Comparison of ENCODE assay signal across 2 cellular contexts in genomic region chr20:62381202-62381797, GRCh38.
TF ChIP-seq lines count a peak whose summit lies in the region.

No MANE protein-coding gene starts in this region.

TF ChIP-seq in SK-N-SH treated with all-trans-retinoic acid at 6 μM for 48 hours, 23 proteins besides CTCF, POLR2A, EP300 and RAD21 (continued from another document):
- TF ChIP-seq PATZ1 (CRISPR knock-in tag; IDR thresholded peaks at IDR 0.05; ENCODE audit: borderline replicate concordance) (no peak), GLIS3 (CRISPR knock-in tag; IDR thresholded peaks at IDR 0.05) (no peak), PPARA (CRISPR knock-in tag; IDR thresholded peaks at IDR 0.05; ENCODE audit: borderline replicate concordance) (no peak), ZNF8 (CRISPR knock-in tag; IDR thresholded peaks at IDR 0.05) (no peak), BACH2 (CRISPR knock-in tag; IDR thresholded peaks at IDR 0.05; ENCODE audit: borderline replicate concordance) (no peak), ZFP30 (CRISPR knock-in tag; IDR thresholded peaks at IDR 0.05) (no peak), CREB5 (CRISPR knock-in tag; IDR thresholded peaks at IDR 0.05; ENCODE audit: low read depth) (no peak), TSHZ2 (CRISPR knock-in tag; IDR thresholded peaks at IDR 0.05) (no peak), CSRNP3 (CRISPR knock-in tag; IDR thresholded peaks at IDR 0.05) (no peak), ZNF70 (CRISPR knock-in tag; IDR thresholded peaks at IDR 0.05) (no peak), ISL1 (CRISPR knock-in tag; IDR thresholded peaks at IDR 0.05) (no peak), TCF4 (CRISPR knock-in tag; IDR thresholded peaks at IDR 0.05; ENCODE audit: borderline replicate concordance) (no peak), ZFP3 (CRISPR knock-in tag; IDR thresholded peaks at IDR 0.05) (no peak), ARNTL (CRISPR knock-in tag; IDR thresholded peaks at IDR 0.05; ENCODE audit: borderline replicate concordance, low read depth) (no peak), ESRRG (CRISPR knock-in tag; IDR thresholded peaks at IDR 0.05) (no peak)

TF ChIP-seq in SK-N-SH, 30 proteins besides CTCF, POLR2A, EP300 and RAD21 (continued from another document):
- TF ChIP-seq MXI1 (IDR thresholded peaks at IDR 0.05; ENCODE audit: low read depth, low read length) (no peak), PBX3 (IDR thresholded peaks at IDR 0.05) (no peak), FOXJ3 (CRISPR knock-in tag; IDR thresholded peaks at IDR 0.05) (no peak), FOSL2 (IDR thresholded peaks at IDR 0.05; ENCODE audit: borderline replicate concordance, low read depth) (no peak), ELF1 (IDR thresholded peaks at IDR 0.05) (no peak), SIN3A (IDR thresholded peaks at IDR 0.05; ENCODE audit: borderline replicate concordance, low read depth, low read length) (no peak), EZH2phosphoT487 (IDR thresholded peaks at IDR 0.05; ENCODE audit: borderline replicate concordance, low read depth) (no peak), ZBTB33 (IDR thresholded peaks at IDR 0.05; ENCODE audit: borderline replicate concordance, low read depth) (no peak), NRF1 (IDR thresholded peaks at IDR 0.05; ENCODE audit: low read depth, low read length) (no peak), FOXM1 (IDR thresholded peaks at IDR 0.05; ENCODE audit: low read depth) (no peak), TAF1 (IDR thresholded peaks at IDR 0.05; ENCODE audit: borderline replicate concordance, low read depth, low read length) (no peak), IRF3 (IDR thresholded peaks at IDR 0.05; ENCODE audit: low read depth, low read length) (no peak), MAX (IDR thresholded peaks at IDR 0.05; ENCODE audit: low read depth) (no peak), USF1 (IDR thresholded peaks at IDR 0.05; ENCODE audit: borderline replicate concordance, low read depth) (no peak), TCF12 (IDR thresholded peaks at IDR 0.05) (no peak)
